In the genomic region with DNA sequence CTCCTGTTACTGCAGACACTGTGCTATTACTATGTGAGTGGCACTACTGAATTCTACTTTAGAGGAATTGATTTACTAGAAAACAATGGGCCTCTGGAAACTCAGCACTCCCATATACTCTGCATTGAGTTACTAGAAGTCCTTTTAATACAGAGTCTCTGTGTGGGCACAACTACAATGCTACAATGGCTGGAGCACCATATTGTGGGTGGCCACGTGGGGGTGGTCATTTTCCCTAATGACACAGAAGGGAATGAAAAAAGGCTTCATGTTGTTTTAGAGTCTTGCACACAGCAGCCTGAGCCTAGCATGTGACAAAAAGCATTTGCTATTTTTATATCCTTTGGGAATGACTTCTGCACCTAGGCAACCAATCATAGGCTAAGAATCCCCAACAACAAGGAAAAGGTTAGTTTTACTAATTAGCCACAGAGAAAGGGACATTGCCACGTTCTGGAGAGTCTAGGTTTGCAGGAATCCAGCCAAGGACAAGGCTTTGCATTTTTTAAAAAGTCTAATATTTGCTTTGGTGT, we compare ENCODE assay signal across 25 cellular contexts.
"Had no signal": no experiment of that assay in that cellular context is flagged by ENCODE, and none has a peak within 500 bp of the region (broad histone marks: within the 10 kb centered on the region; RNA-seq: fewer than 3 reads in every experiment).

No MANE protein-coding gene starts in this region.

- H3K4me1 Mint-ChIP-seq: activated B cell treated with CpG ODN at 0.5 μM for 24 hours; activated naive CD8-positive, alpha-beta T cell treated with anti-CD3 and anti-CD28 coated beads for 36 hours; activated T-helper 17 cell treated with anti-CD3 and anti-CD28 coated beads, Interleukin-2, amount 50 U/mL, for 72 hours; stimulated activated naive CD8-positive, alpha-beta T cell treated with anti-CD3 and anti-CD28 coated beads, Interleukin-15, amount 100 ng/mL, for 72 hours; T-cell had no signal

- H3K36me3 ChIP-seq: gastroesophageal sphincter, right lobe of liver, suprapubic skin, transverse colon, uterus had no signal

- H3K4me1 ChIP-seq: transverse colon, uterus had no signal

- H3K4me3 ChIP-seq: coronary artery, gastroesophageal sphincter, hepatocyte, right lobe of liver, smooth muscle cell, suprapubic skin, transverse colon, uterus had no signal

- H3K27ac ChIP-seq: coronary artery, gastroesophageal sphincter, hepatocyte, right lobe of liver, suprapubic skin, transverse colon, uterus had no signal

- ATAC-seq: activated T-helper 17 cell treated with anti-CD3 and anti-CD28 coated beads, Interleukin-2, amount 50 U/mL, for 72 hours; gastroesophageal sphincter; left colon; right lobe of liver; stimulated activated naive CD8-positive, alpha-beta T cell treated with anti-CD3 and anti-CD28 coated beads, Interleukin-15, amount 100 ng/mL, for 72 hours; T-cell had no signal

- H3K9me3 Mint-ChIP-seq: stimulated activated naive CD8-positive, alpha-beta T cell treated with anti-CD3 and anti-CD28 coated beads, Interleukin-15, amount 100 ng/mL, for 72 hours had no signal

- H3K36me3 Mint-ChIP-seq: activated CD4-positive, alpha-beta memory T cell treated with anti-CD3 and anti-CD28 coated beads for 36 hours had no signal

- H3K4me3 Mint-ChIP-seq: activated B cell treated with CpG ODN at 0.5 μM for 24 hours; activated CD4-positive, alpha-beta memory T cell treated with anti-CD3 and anti-CD28 coated beads for 36 hours; activated naive CD8-positive, alpha-beta T cell treated with anti-CD3 and anti-CD28 coated beads for 36 hours; activated T-helper 17 cell treated with anti-CD3 and anti-CD28 coated beads, Interleukin-2, amount 50 U/mL, for 72 hours; brain; stimulated activated naive CD8-positive, alpha-beta T cell treated with anti-CD3 and anti-CD28 coated beads, Interleukin-15, amount 100 ng/mL, for 72 hours; T-cell had no signal

- H3K27me3 Mint-ChIP-seq: activated CD4-positive, alpha-beta memory T cell treated with anti-CD3 and anti-CD28 coated beads for 36 hours; activated T-helper 17 cell treated with anti-CD3 and anti-CD28 coated beads, Interleukin-2, amount 50 U/mL, for 72 hours; brain; progenitor cell of endocrine pancreas; stimulated activated naive CD8-positive, alpha-beta T cell treated with anti-CD3 and anti-CD28 coated beads, Interleukin-15, amount 100 ng/mL, for 72 hours had no signal

- H3K9me3 ChIP-seq: right lobe of liver, suprapubic skin, uterus had no signal

- H3K27me3 ChIP-seq: gastroesophageal sphincter, hepatocyte, right lobe of liver, suprapubic skin, transverse colon, uterus had no signal

- DNase-seq: activated B cell treated with CpG ODN at 0.5 μM for 24 hours; activated CD4-positive, alpha-beta memory T cell treated with anti-CD3 and anti-CD28 coated beads for 36 hours; activated CD4-positive, alpha-beta T cell treated with anti-CD3 and anti-CD28 coated beads for 4 hours; activated naive CD4-positive, alpha-beta T cell; activated naive CD8-positive, alpha-beta T cell treated with anti-CD3 and anti-CD28 coated beads for 36 hours; central memory CD4-positive, alpha-beta T cell; erythroblast; islet precursor cell; left colon; mammary epithelial cell; occipital lobe; right lobe of liver; stimulated activated CD4-positive, alpha-beta T cell treated with anti-CD3 and anti-CD28 coated beads, Interleukin-4, amount 100 ng/mL, for 1 hour; stimulated activated naive CD8-positive, alpha-beta T cell treated with anti-CD3 and anti-CD28 coated beads, Interleukin-15, amount 100 ng/mL, for 72 hours; T-cell; transverse colon; uterus had no signal
